ENCODE assay signal across 8 cellular contexts in genomic region chr15:74616020-74616939, GRCh38. TPM values are rescaled to one million over a fixed set of nuclear protein-coding genes. Genes with fewer than 3 reads are reported as not detected.
A peak's percentile ranks its signal among the peaks of the same experiment; 100 is the strongest.
DNase-seq lines count a peak whose midpoint lies in the region; ATAC-seq and TF ChIP-seq lines count a peak whose summit lies in the region.

No MANE protein-coding gene starts in this region.

- ATAC-seq in GM18870 (IDR thresholded peaks at IDR 0.05; ENCODE audit: unreplicated experiment) (peak; percentile 14), GM21576 (IDR thresholded peaks at IDR 0.05; ENCODE audit: unreplicated experiment) (no peak)
- ATAC-seq in activated CD8-positive, alpha-beta T cell treated with anti-CD3 and anti-CD28 coated beads, Interleukin-2, amount 10 ng/mL, durations not matched to agents 7 days and 5 days: peak; percentile 4

- POLR2A ChIA-PET in activated CD8-positive, alpha-beta T cell treated with anti-CD3 and anti-CD28 coated beads, Interleukin-2, amount 10 ng/mL, durations not matched to agents 7 days and 5 days (lab: Charles Lee): interaction anchor here (0.6 to 4.9 kb wide), 16 partner anchors 11 to 398 kb away, joined by 3 to 38 read pairs (median 4); partner anchors contain the start of gene ARID3B

- H3K4me2 ChIP-seq in mesendoderm (ENCODE audit: low read length): peak overlapping the region; percentile 90

- peaks cover 18% of the 10 kb centered on the region for H3K4me1 ChIP-seq in effector memory CD4-positive, alpha-beta T cell (ENCODE audit: control insufficient read depth, insufficient read depth, low read length, poor library complexity, severe bottlenecking)
- H3K4me1 ChIP-seq in mesendoderm (ENCODE audit: control insufficient read depth, low read depth, low read length): peaks cover 2% of the 10 kb centered on the region

- H3K27me3 Mint-ChIP-seq in activated CD8-positive, alpha-beta T cell treated with anti-CD3 and anti-CD28 coated beads, Interleukin-2, amount 10 ng/mL, durations not matched to agents 7 days and 5 days (ENCODE audit: low read depth): no peaks in the 10 kb centered on the region

- no peaks in the 10 kb centered on the region for H3K9me3 Mint-ChIP-seq in activated CD8-positive, alpha-beta T cell treated with anti-CD3 and anti-CD28 coated beads, Interleukin-2, amount 10 ng/mL, durations not matched to agents 7 days and 5 days (ENCODE audit: insufficient read depth)

- H3K36me3 Mint-ChIP-seq in activated CD8-positive, alpha-beta T cell treated with anti-CD3 and anti-CD28 coated beads, Interleukin-2, amount 10 ng/mL, durations not matched to agents 7 days and 5 days (ENCODE audit: low read depth): peaks cover 37% of the 10 kb centered on the region

- peaks cover 22% of the 10 kb centered on the region for H3K79me1 ChIP-seq in mesendoderm (ENCODE audit: low read length)

- H3K4me3 ChIP-seq in NB4 (ENCODE audit: low read depth, low read length) (peak overlapping the region; percentile 89), mesendoderm (ENCODE audit: low read length) (peak overlapping the region; percentile 85)
- H3K4me3 ChIP-seq in effector memory CD4-positive, alpha-beta T cell (ENCODE audit: insufficient read depth, low read depth, low read length, poor library complexity, severe bottlenecking): peak overlapping the region; percentile 94

- DNase-seq in 8988T (peak; percentile 55), NB4 (ENCODE audit: low read depth) (peak; percentile 77), mesendoderm (peak; percentile 54)
- peak; percentile 75 for DNase-seq in activated CD8-positive, alpha-beta T cell treated with anti-CD3 and anti-CD28 coated beads, Interleukin-2, amount 10 ng/mL, durations not matched to agents 7 days and 5 days
- peak; percentile 56 to 69 (median 58) for DNase-seq in effector memory CD4-positive, alpha-beta T cell
- DNase-seq in stimulated activated CD8-positive, alpha-beta memory T cell treated with anti-CD3 and anti-CD28 coated beads, Interleukin-15, amount 100 ng/mL, for 1 hour (ENCODE audit: low read depth): peak; percentile 41

- WGBS in mesendoderm (ENCODE audit: extremely low coverage, insufficient coverage, low lambda C conversion rate): no CpG with 5 or more reads among the region's 41 CpGs

- no peak overlapping the region for H4K8ac ChIP-seq in mesendoderm (ENCODE audit: low read depth, low read length)

- peak overlapping the region; percentile 87 for H3K56ac ChIP-seq in mesendoderm (ENCODE audit: low read length)

- peak overlapping the region; percentile 98 for H3K27ac ChIP-seq in effector memory CD4-positive, alpha-beta T cell (ENCODE audit: insufficient read depth, low read length, poor library complexity, severe bottlenecking)
- H3K27ac ChIP-seq in mesendoderm (ENCODE audit: low read depth, low read length): peak overlapping the region; percentile 53

- no peak for TF ChIP-seq CTCF in NB4 (IDR thresholded peaks at IDR 0.05; ENCODE audit: low read depth, low read length)

- no peak overlapping the region for H2BK120ac ChIP-seq in mesendoderm (ENCODE audit: low read depth, low read length)

- peak overlapping the region; percentile 22 for H3K4ac ChIP-seq in mesendoderm (ENCODE audit: low read depth, low read length)

- H3K9ac ChIP-seq in mesendoderm (ENCODE audit: low read length): peak overlapping the region; percentile 96

- H4K5ac ChIP-seq in mesendoderm (ENCODE audit: low read length): no peak overlapping the region

- peak overlapping the region; percentile 97 for H3K27ac Mint-ChIP-seq in activated CD8-positive, alpha-beta T cell treated with anti-CD3 and anti-CD28 coated beads, Interleukin-2, amount 10 ng/mL, durations not matched to agents 7 days and 5 days

- H3K18ac ChIP-seq in mesendoderm (ENCODE audit: low read length): peak overlapping the region; percentile 46

- H3K27me3 ChIP-seq in effector memory CD4-positive, alpha-beta T cell (replicated peaks; ENCODE audit: control insufficient read depth, insufficient read depth, low read length, poor library complexity, severe bottlenecking): no peaks in the 10 kb centered on the region
- no peaks in the 10 kb centered on the region for H3K27me3 ChIP-seq in mesendoderm (ENCODE audit: insufficient read depth, low read length, poor library complexity)

- H3K4me1 Mint-ChIP-seq in activated CD8-positive, alpha-beta T cell treated with anti-CD3 and anti-CD28 coated beads, Interleukin-2, amount 10 ng/mL, durations not matched to agents 7 days and 5 days (ENCODE audit: low read depth): peaks cover 53% of the 10 kb centered on the region

- H3K4me3 Mint-ChIP-seq in activated CD8-positive, alpha-beta T cell treated with anti-CD3 and anti-CD28 coated beads, Interleukin-2, amount 10 ng/mL, durations not matched to agents 7 days and 5 days: peak overlapping the region; percentile 98

- no peak overlapping the region for H2BK5ac ChIP-seq in mesendoderm (ENCODE audit: low read length)

- H2AK5ac ChIP-seq in mesendoderm (ENCODE audit: low read length): no peak overlapping the region

- H3K36me3 ChIP-seq in effector memory CD4-positive, alpha-beta T cell (ENCODE audit: control insufficient read depth, insufficient read depth, low read length): peaks cover 26% of the 10 kb centered on the region
- no peaks in the 10 kb centered on the region for H3K36me3 ChIP-seq in mesendoderm (ENCODE audit: control insufficient read depth, insufficient read depth, low read length)

- CTCF ChIA-PET in activated CD8-positive, alpha-beta T cell treated with anti-CD3 and anti-CD28 coated beads, Interleukin-2, amount 10 ng/mL, durations not matched to agents 7 days and 5 days (lab: Charles Lee): interaction anchor here (0.6 to 13.3 kb wide), 20 partner anchors 9 to 334 kb away, joined by 3 to 228 read pairs (median 6); partner anchors contain the start of genes ARID3B and CSK

- H3K9me3 ChIP-seq in effector memory CD4-positive, alpha-beta T cell (ENCODE audit: control insufficient read depth, low read length): no peaks in the 10 kb centered on the region

- TF ChIP-seq POLR2A in NB4 (IDR thresholded peaks at IDR 0.05; ENCODE audit: extremely low read depth, insufficient read length): no peak

- peak overlapping the region; percentile 67 for H3K23ac ChIP-seq in mesendoderm (ENCODE audit: low read length)

- H2BK15ac ChIP-seq in mesendoderm (replicated peaks; ENCODE audit: low read depth): no peak overlapping the region

- H3K79me2 ChIP-seq in mesendoderm (ENCODE audit: control insufficient read depth, insufficient read depth, low read length): peaks cover 30% of the 10 kb centered on the region

RNA-seq across cellular contexts. Expression of gene CLK3, which starts 0.6 kb away (rescaled TPM):
- total RNA-seq in activated CD8-positive, alpha-beta T cell treated with anti-CD3 and anti-CD28 coated beads, Interleukin-2, amount 10 ng/mL, durations not matched to agents 7 days and 5 days: 100 to 1,000 TPM; 125 to 128 TPM
- polyA plus RNA-seq in mesendoderm (2013, experiment 1 of 2): 35.9 TPM
- 38.3 TPM for polyA plus RNA-seq in mesendoderm (2013, experiment 2 of 2)
